8 cellular contexts compared by ENCODE assay signal in genomic region chr15:45704329-45705249, GRCh38.
A peak's percentile ranks its signal among the peaks of the same experiment; 100 is the strongest.
DNase-seq lines count a peak whose midpoint lies in the region; ATAC-seq and TF ChIP-seq lines count a peak whose summit lies in the region.

No MANE protein-coding gene starts in this region.

- 5 to 11% (median 8%) methylated on average over 49 to 67 of the region's 67 CpGs for WGBS in stomach, 5 donors

- no peaks in the 10 kb centered on the region for H3K27me3 Mint-ChIP-seq in MCF 10A (ENCODE audit: insufficient read depth, unreplicated experiment)

- no peaks in the 10 kb centered on the region for H3K36me3 ChIP-seq in OCI-LY3 (replicated peaks; ENCODE audit: low read depth, low read length)
- no peaks in the 10 kb centered on the region for H3K36me3 ChIP-seq in stomach

- H3K27me3 ChIP-seq in OCI-LY3 (ENCODE audit: low read depth, low read length) (no peaks in the 10 kb centered on the region), stomach (peaks cover 0 to 13% (median 0%) of the 10 kb centered on the region in 3 donors)

- POLR2A ChIA-PET in MCF 10A (lab: Yijun Ruan, JAX), result interaction anchor here (0.7 to 1.3 kb wide), 4 partner anchors 67 to 117 kb away, joined by 3 to 6 read pairs (median 4); partner anchors contain the start of gene BLOC1S6

- BruUV-seq in MCF 10A (replicated peaks; lab: Mats Ljungman, UMichigan), result no TSS peak

- peak overlapping the region; percentile 66 for H3K9ac ChIP-seq in OCI-LY3 (ENCODE audit: low read length)

- peak overlapping the region; percentile 87 for H3K4me3 Mint-ChIP-seq in MCF 10A (ENCODE audit: unreplicated experiment)

- ATAC-seq in left lobe of liver, result peak; percentile 75
- no peak for ATAC-seq in GM18520 (IDR thresholded peaks at IDR 0.05; ENCODE audit: unreplicated experiment)
- ATAC-seq in GM21528 (IDR thresholded peaks at IDR 0.05; ENCODE audit: low FRiP score, unreplicated experiment), result no peak

- peaks cover 22% of the 10 kb centered on the region for H3K4me1 Mint-ChIP-seq in MCF 10A (ENCODE audit: insufficient read depth, unreplicated experiment)

- H3K27ac ChIP-seq in OCI-LY3 (ENCODE audit: low read length) (no peak overlapping the region), stomach (peak overlapping the region in 2 of 5 donors; percentile 44 to 61)

- intact Hi-C loops in MCF 10A (cut with micrococcal nuclease), result loop anchor here (5.0 kb wide), 2 partner anchors 247 to 608 kb away; no protein-coding TSS in a partner anchor
- intact Hi-C loops in stomach (cut with DNase I; ENCODE audit: low total_unique reads), result loop anchor here (10.0 kb wide), 1 partner anchor 90 kb away; no protein-coding TSS in a partner anchor

- no peaks in the 10 kb centered on the region for H4K20me1 ChIP-seq in OCI-LY3 (ENCODE audit: insufficient read depth, low read length)

- CTCF ChIA-PET in MCF 10A (lab: Yijun Ruan, JAX), result interaction anchor here (0.6 to 3.1 kb wide), 47 partner anchors 9 to 1491 kb away, joined by 3 to 51 read pairs (median 4); no protein-coding TSS in a partner anchor

- H3K9me3 ChIP-seq in OCI-LY3 (ENCODE audit: insufficient read depth, low read length), result no peaks in the 10 kb centered on the region
- H3K9me3 ChIP-seq in stomach, result no peaks in the 10 kb centered on the region

- H2AFZ ChIP-seq in OCI-LY3 (ENCODE audit: low read depth, low read length), result peak overlapping the region; percentile 93

- H3K27ac Mint-ChIP-seq in MCF 10A (ENCODE audit: low read depth, unreplicated experiment), result peak overlapping the region; percentile 79

- no peaks in the 10 kb centered on the region for H3K9me3 Mint-ChIP-seq in MCF 10A (ENCODE audit: unreplicated experiment)

- no peaks in the 10 kb centered on the region for H3K36me3 Mint-ChIP-seq in MCF 10A (ENCODE audit: insufficient read depth, unreplicated experiment)

- no peaks in the 10 kb centered on the region for H3K79me2 ChIP-seq in OCI-LY3 (ENCODE audit: low read length)

- peak overlapping the region; percentile 79 for H3K4me3 ChIP-seq in OCI-LY3 (ENCODE audit: low read length)
- peak overlapping the region; percentile 46 to 57 (median 54) for H3K4me3 ChIP-seq in stomach

- TF ChIP-seq POLR2A in stomach (IDR thresholded peaks at IDR 0.05), result no peak

- no peak for TF ChIP-seq CTCF in OCI-LY3 (IDR thresholded peaks at IDR 0.05; ENCODE audit: low read depth, low read length)
- no peak for TF ChIP-seq CTCF in MCF 10A (IDR thresholded peaks at IDR 0.05; ENCODE audit: unreplicated experiment)
- no peak for TF ChIP-seq CTCF in stomach (IDR thresholded peaks at IDR 0.05)

- DNase-seq in Daoy (ENCODE audit: low read depth) (peak; percentile 81), MCF 10A (ENCODE audit: unreplicated experiment) (no peak), left lobe of liver (ENCODE audit: low spot score) (peak; percentile 51), stomach (no peak), H4 (ENCODE audit: low spot score) (no peak)

- TF ChIP-seq EP300 in stomach (IDR thresholded peaks at IDR 0.05), result no peak

- H3K4me2 ChIP-seq in OCI-LY3 (ENCODE audit: low read length), result peak overlapping the region; percentile 68

- H3K4me1 ChIP-seq in OCI-LY3 (ENCODE audit: low read length), result peaks cover 4% of the 10 kb centered on the region
- H3K4me1 ChIP-seq in stomach, result peaks cover 6 to 19% (median 12%) of the 10 kb centered on the region in 4 donors

Comparison
In these comparisons a context has a peak if more than half of its experiments do, and no peak if none do; other contexts are left out.
1. DNase-seq: peak in Daoy (single experiment) and left lobe of liver (single experiment); none in MCF 10A (single experiment), stomach (single experiment) and H4 (single experiment).